Comparison of ENCODE assay signal across 9 cellular contexts in genomic region chr14:99945732-99946651, GRCh38.
DNase-seq lines count a peak whose midpoint lies in the region; ATAC-seq, FAIRE-seq and TF ChIP-seq lines count a peak whose summit lies in the region.
"Had no signal": no experiment of that assay in that cellular context is flagged by ENCODE, and none has a peak within 500 bp of the region (broad histone marks: within the 10 kb centered on the region; RNA-seq: fewer than 3 reads in every experiment).

No MANE protein-coding gene starts in this region.

- CTCF ChIA-PET in CD4-positive, alpha-beta T cell (lab: Charles Lee): interaction anchor here (0.5 to 1.2 kb wide), 5 partner anchors 9 to 252 kb away, joined by 3 to 4 read pairs (median 3); no protein-coding TSS in a partner anchor

- intact Hi-C loops in CD4-positive, alpha-beta T cell (cut with DNase I, micrococcal nuclease): loop anchor here in 1 of 2 experiments (5.0 kb wide), 1 partner anchor 429 kb away; no protein-coding TSS in a partner anchor
- intact Hi-C loops in tibial artery (cut with DNase I; ENCODE audit: low total_unique reads): no loop called here

- no peak for TF ChIP-seq CTCF in CD4-positive, alpha-beta T cell (IDR thresholded peaks at IDR 0.05)
- no peak for TF ChIP-seq CTCF in tibial artery (IDR thresholded peaks at IDR 0.05)

- H3K4me1 Mint-ChIP-seq in CD4-positive, alpha-beta T cell (ENCODE audit: low read depth): peaks cover 11% of the 10 kb centered on the region

- TF ChIP-seq POLR2A in erythroblast (IDR thresholded peaks at IDR 0.05; ENCODE audit: low read length): no peak

- no peak overlapping the region for H3K4me3 ChIP-seq in tibial artery
- H3K4me3 ChIP-seq: lower lobe of right lung had no signal

- peaks cover 0 to 22% (median 6%) of the 10 kb centered on the region in 4 donors for H3K4me1 ChIP-seq in tibial artery

- peaks cover 32% of the 10 kb centered on the region for H3K27me3 Mint-ChIP-seq in CD4-positive, alpha-beta T cell

- H3K9me3 ChIP-seq in CD4-positive, alpha-beta T cell (ENCODE audit: control insufficient read depth, low read length): no peaks in the 10 kb centered on the region
- H3K9me3 ChIP-seq in tibial artery: no peaks in the 10 kb centered on the region
- H3K9me3 ChIP-seq: lower lobe of right lung had no signal

- H3K4me3 Mint-ChIP-seq in CD4-positive, alpha-beta T cell: peak overlapping the region; percentile 20

- peaks cover 4 to 14% (median 12%) of the 10 kb centered on the region in 3 donors for H3K36me3 ChIP-seq in tibial artery

- H3K9me3 Mint-ChIP-seq in CD4-positive, alpha-beta T cell: no peaks in the 10 kb centered on the region

- no peaks in the 10 kb centered on the region for H3K36me3 Mint-ChIP-seq in CD4-positive, alpha-beta T cell (ENCODE audit: low read depth)

- no peak for DNase-seq in CD4-positive, alpha-beta T cell
- DNase-seq in NCI-H2171 (lab: John Stamatoyannopoulos, UW): peak; percentile 36
- peak; percentile 11 for DNase-seq in iris pigment epithelial cell (ENCODE audit: low read depth)
- DNase-seq in NCI-H774 (lab: John Stamatoyannopoulos, UW): no peak
- DNase-seq in tibial artery: no peak
- DNase-seq in urothelium cell line (ENCODE audit: low spot score): no peak
- DNase-seq in erythroblast (lab: John Stamatoyannopoulos, UW): no peak
- DNase-seq: lower lobe of right lung had no signal

- no peak overlapping the region for H3K27ac ChIP-seq in CD4-positive, alpha-beta T cell (ENCODE audit: low read depth, low read length)
- no peak overlapping the region for H3K27ac ChIP-seq in tibial artery
- H3K27ac ChIP-seq: lower lobe of right lung had no signal

- POLR2A ChIA-PET in CD4-positive, alpha-beta T cell (lab: Charles Lee): no interaction called here

- H3K27ac Mint-ChIP-seq in CD4-positive, alpha-beta T cell: no peak overlapping the region

- peak; percentile 57 for ATAC-seq in CD4-positive, alpha-beta T cell (ENCODE audit: poor library complexity)
- peak; percentile 41 for ATAC-seq in GM18868 (IDR thresholded peaks at IDR 0.05; ENCODE audit: unreplicated experiment)

- FAIRE-seq in urothelium cell line (lab: Jason Lieb, UNC): no peak

- H3K27me3 ChIP-seq in CD4-positive, alpha-beta T cell (ENCODE audit: control insufficient read depth, insufficient read depth, low read length): peaks cover 8% of the 10 kb centered on the region
- H3K27me3 ChIP-seq in tibial artery: peaks cover 0 to 16% of the 10 kb centered on the region in 2 donors

Comparison
In these comparisons a context has a peak if more than half of its experiments do, and no peak if none do; other contexts are left out.
1. DNase-seq: peak in NCI-H2171 (single experiment) and iris pigment epithelial cell (single experiment); none in CD4-positive, alpha-beta T cell (0 of 10), NCI-H774 (single experiment), tibial artery (0 of 2), urothelium cell line (single experiment) and erythroblast (0 of 2).